28 cellular contexts compared by ENCODE assay signal in the genomic region with DNA sequence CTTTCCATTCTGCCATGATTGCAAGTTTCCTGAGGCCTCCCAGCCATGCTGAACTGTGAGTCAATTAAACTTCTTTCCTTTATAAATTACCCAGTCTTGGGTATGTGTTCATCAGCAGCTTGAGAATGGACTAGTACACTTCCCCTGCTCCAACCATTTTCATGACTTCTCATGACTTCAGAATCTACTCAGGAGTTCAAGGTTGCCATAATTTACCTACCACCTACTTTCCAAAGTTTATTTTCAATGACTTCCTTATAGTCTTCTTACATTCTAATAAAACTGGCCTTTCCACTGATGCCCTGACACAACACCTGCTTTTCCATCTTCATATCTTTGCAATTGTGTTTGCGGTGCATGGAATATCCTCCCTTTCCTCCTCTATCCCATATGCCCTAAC. TPM values are rescaled to one million over a fixed set of nuclear protein-coding genes. Genes with fewer than 3 reads are reported as not detected.
"Had no signal": no experiment of that assay in that cellular context is flagged by ENCODE, and none has a peak within 500 bp of the region (broad histone marks: within the 10 kb centered on the region; RNA-seq: fewer than 3 reads in every experiment).

No MANE protein-coding gene starts in this region.

- ATAC-seq: activated CD8-positive, alpha-beta T cell treated with anti-CD3 and anti-CD28 coated beads for 36 hours; activated naive CD8-positive, alpha-beta T cell treated with anti-CD3 and anti-CD28 coated beads, Interleukin-2, amount 50 U/mL, for 24 hours had no signal

- H3K36me3 ChIP-seq: ascending aorta, cardiac muscle cell had no signal

- H3K4me1 ChIP-seq: ascending aorta had no signal

- H3K9me3 ChIP-seq: ascending aorta had no signal

- H3K27me3 ChIP-seq: ascending aorta, cardiac muscle cell had no signal

- H3K27ac ChIP-seq: ascending aorta, cardiac muscle cell, VCaP had no signal

- DNase-seq: activated B cell treated with CpG ODN at 0.5 μM for 24 hours; activated CD4-positive, alpha-beta memory T cell treated with anti-CD3 and anti-CD28 coated beads for 36 hours; activated CD4-positive, alpha-beta T cell treated with anti-CD3 and anti-CD28 coated beads for 4 hours; activated CD4-positive, alpha-beta T cell treated with anti-CD3 and anti-CD28 coated beads, Interleukin-2, amount 10 ng/mL, durations not matched to agents 24 days and 14 days; activated CD4-positive, alpha-beta T cell treated with anti-CD3 and anti-CD28 coated beads, Interleukin-2, amount 50 U/mL, for 1 hour; activated CD4-positive, alpha-beta T cell treated with anti-CD3 and anti-CD28 coated beads, Interleukin-2, amount 50 U/mL, for 4 hours; activated CD4-positive, CD25-positive, alpha-beta regulatory T cell treated with anti-CD3 and anti-CD28 coated beads, Interleukin-2, amount 50 U/mL, for 72 hours; activated CD8-positive, alpha-beta memory T cell treated with anti-CD3 and anti-CD28 coated beads, Interleukin-2, amount 50 U/mL, for 4 hours; activated CD8-positive, alpha-beta T cell treated with anti-CD3 and anti-CD28 coated beads for 36 hours; activated effector memory CD4-positive, alpha-beta T cell treated with Interleukin-2 at 50 U/mL for 16 hours; activated gamma-delta T cell; activated naive CD4-positive, alpha-beta T cell treated with anti-CD3 and anti-CD28 coated beads, Interleukin-2, amount 10 ng/mL, durations not matched to agents 7 days and 5 days; activated naive CD4-positive, alpha-beta T cell treated with Interleukin-2 at 50 U/mL for 16 hours; activated naive CD8-positive, alpha-beta T cell treated with anti-CD3 and anti-CD28 coated beads, Interleukin-2, amount 10 ng/mL, durations not matched to agents 7 days and 5 days; activated naive CD8-positive, alpha-beta T cell treated with anti-CD3 and anti-CD28 coated beads, Interleukin-2, amount 50 U/mL, for 24 hours; activated T-cell treated with anti-CD3 and anti-CD28 coated beads, Interleukin-2, amount 50 U/mL, for 24 hours; activated T-cell treated with anti-CD3 and anti-CD28 coated beads, Interleukin-2, amount 50 U/mL, for 48 hours; amygdala; anterior cingulate cortex; caudate nucleus; cerebellar nuclear complex; T-helper 1 cell; T-helper 2 cell; T-helper 9 cell had no signal

- H3K4me3 ChIP-seq: ascending aorta, cardiac muscle cell had no signal

RNA-seq across cellular contexts. Expression of gene PKIB, which starts 31.2 kb away (rescaled TPM):
- total RNA-seq: activated CD4-positive, alpha-beta T cell treated with anti-CD3 and anti-CD28 coated beads, Interleukin-2, amount 10 ng/mL, durations not matched to agents 24 days and 14 days; activated CD8-positive, alpha-beta memory T cell treated with anti-CD3 and anti-CD28 coated beads for 36 hours; ascending aorta had no signal
